Comparison of ENCODE assay signal across 1 cellular context in genomic region chr11:11414996-11415395, GRCh38.
A peak's percentile ranks its signal among the peaks of the same experiment; 100 is the strongest.
TF ChIP-seq lines count a peak whose summit lies in the region.

No MANE protein-coding gene starts in this region.

TF ChIP-seq in HEK293, 187 proteins besides CTCF, POLR2A, EP300 and RAD21 (continued from another document):
- peak; percentile 86 for TF ChIP-seq ATF2 (tag by site-specific recombination; IDR thresholded peaks at IDR 0.05; ENCODE audit: low read depth)
- TF ChIP-seq ZNF639 (tag by site-specific recombination; IDR thresholded peaks at IDR 0.05) = 0 out of 2 replicates have a peak, but pooled peaks have one; percentile 25
- peak; percentile 31; the same call in 1 of the 2 replicates for TF ChIP-seq PRDM10 (tag by site-specific recombination; IDR thresholded peaks at IDR 0.05)
- TF ChIP-seq PATZ1 (tag by site-specific recombination; IDR thresholded peaks at IDR 0.05) = peak; percentile 26; the same call in 1 of the 2 replicates
- peak; percentile 88 for TF ChIP-seq ZNF10 (tag by site-specific recombination; IDR thresholded peaks at IDR 0.05)
- no peak for TF ChIP-seq ZNF48 (tag by site-specific recombination; IDR thresholded peaks at IDR 0.05)
